Comparison of ENCODE assay signal across 24 cellular contexts in genomic region chr5:1544294-1545010, GRCh38. TPM values are rescaled to one million over a fixed set of nuclear protein-coding genes. Genes with fewer than 3 reads are reported as not detected.
DNase-seq lines count a peak whose midpoint lies in the region; ATAC-seq and TF ChIP-seq lines count a peak whose summit lies in the region.
"Had no signal": no experiment of that assay in that cellular context is flagged by ENCODE, and none has a peak within 500 bp of the region (broad histone marks: within the 10 kb centered on the region; RNA-seq: fewer than 3 reads in every experiment).

No MANE protein-coding gene starts in this region.

- TF ChIP-seq CTCF in WERI-Rb-1 (IDR thresholded peaks at IDR 0.05; ENCODE audit: low read depth, low read length) (no peak), lower lobe of right lung (IDR thresholded peaks at IDR 0.05) (no peak), upper lobe of right lung (IDR thresholded peaks at IDR 0.05) (no peak), natural killer cell (IDR thresholded peaks at IDR 0.05) (no peak)

- no peaks in the 10 kb centered on the region for H3K36me3 Mint-ChIP-seq in activated CD4-positive, alpha-beta memory T cell treated with anti-CD3 and anti-CD28 coated beads, Interleukin-2, amount 10 ng/mL, durations not matched to agents 7 days and 5 days (ENCODE audit: low read depth)
- H3K36me3 Mint-ChIP-seq in activated CD4-positive, alpha-beta memory T cell treated with anti-CD3 and anti-CD28 coated beads for 36 hours = no peaks in the 10 kb centered on the region
- H3K36me3 Mint-ChIP-seq in natural killer cell = no peaks in the 10 kb centered on the region

- POLR2A ChIA-PET in activated CD4-positive, alpha-beta memory T cell treated with anti-CD3 and anti-CD28 coated beads, Interleukin-2, amount 10 ng/mL, durations not matched to agents 7 days and 5 days (lab: Charles Lee) = no interaction called here
- POLR2A ChIA-PET in activated CD4-positive, alpha-beta memory T cell treated with anti-CD3 and anti-CD28 coated beads for 36 hours (lab: Charles Lee) = no interaction called here

- ATAC-seq in lower lobe of right lung = no peak
- ATAC-seq in upper lobe of right lung = peak; percentile 1
- no peak for ATAC-seq in natural killer cell
- ATAC-seq: heart left ventricle, left ventricle myocardium superior had no signal

- H3K36me3 ChIP-seq in WERI-Rb-1 = no peaks in the 10 kb centered on the region
- H3K36me3 ChIP-seq in lower lobe of right lung = no peaks in the 10 kb centered on the region
- H3K36me3 ChIP-seq in upper lobe of right lung = no peaks in the 10 kb centered on the region
- H3K36me3 ChIP-seq: BLaER1, cardiac muscle cell, heart left ventricle had no signal

- peak; percentile 4 for DNase-seq in activated CD4-positive, alpha-beta memory T cell treated with anti-CD3 and anti-CD28 coated beads, Interleukin-2, amount 10 ng/mL, durations not matched to agents 7 days and 5 days
- no peak for DNase-seq in activated CD4-positive, alpha-beta memory T cell treated with anti-CD3 and anti-CD28 coated beads for 36 hours
- DNase-seq in WERI-Rb-1 (peak; percentile 4), lower lobe of right lung (peak; percentile 51), upper lobe of right lung (peak; percentile 58), natural killer cell (no peak), Kasumi-1 (lab: John Stamatoyannopoulos, UW) (no peak), NCI-H524 treated with DMSO at 0.1 percent for 48 hours (lab: John Stamatoyannopoulos, UW) (no peak)
- DNase-seq: activated CD4-positive, alpha-beta T cell treated with anti-CD3 and anti-CD28 coated beads, Interleukin-2, amount 50 U/mL, for 1 hour; activated T-cell treated with anti-CD3 and anti-CD28 coated beads for 4 hours; amniotic stem cell; Caco-2; left ventricle myocardium superior; NCI-H1105 treated with DMSO at 0.1 percent for 48 hours; NCI-H2081 treated with DMSO at 0.1 percent for 48 hours; stimulated activated CD4-positive, alpha-beta T cell treated with anti-CD3 and anti-CD28 coated beads, Interleukin-2, amount 100 ng/mL, for 48 hours; stimulated activated naive CD4-positive, alpha-beta T cell treated with Interleukin-2 at 50 U/mL for 16 hours had no signal

- H3K4me3 ChIP-seq in WERI-Rb-1 (ENCODE audit: low read depth, low read length) (no peak overlapping the region), lower lobe of right lung (no peak overlapping the region), upper lobe of right lung (no peak overlapping the region)
- H3K4me3 ChIP-seq: BLaER1, cardiac muscle cell, dorsolateral prefrontal cortex, heart left ventricle, smooth muscle cell had no signal

- no peak overlapping the region for H3K4me3 Mint-ChIP-seq in activated CD4-positive, alpha-beta memory T cell treated with anti-CD3 and anti-CD28 coated beads, Interleukin-2, amount 10 ng/mL, durations not matched to agents 7 days and 5 days
- no peak overlapping the region for H3K4me3 Mint-ChIP-seq in activated CD4-positive, alpha-beta memory T cell treated with anti-CD3 and anti-CD28 coated beads for 36 hours
- no peak overlapping the region for H3K4me3 Mint-ChIP-seq in natural killer cell
- H3K4me3 Mint-ChIP-seq: T-helper 1 cell treated with Interleukin-12 subunit alpha and Interleukin-12 subunit beta and Interleukin-4 antibody, amounts not matched to agents 30 μg/mL and 1 μg/mL, for 36 hours had no signal

- intact Hi-C loops in activated CD4-positive, alpha-beta memory T cell treated with anti-CD3 and anti-CD28 coated beads for 36 hours (cut with micrococcal nuclease) = no loop called here
- intact Hi-C loops in lower lobe of right lung (cut with DNase I) = no loop called here
- intact Hi-C loops in upper lobe of right lung (cut with DNase I) = no loop called here
- intact Hi-C loops in natural killer cell (cut with micrococcal nuclease) = no loop called here

- no peaks in the 10 kb centered on the region for H3K9me3 Mint-ChIP-seq in activated CD4-positive, alpha-beta memory T cell treated with anti-CD3 and anti-CD28 coated beads, Interleukin-2, amount 10 ng/mL, durations not matched to agents 7 days and 5 days
- no peaks in the 10 kb centered on the region for H3K9me3 Mint-ChIP-seq in activated CD4-positive, alpha-beta memory T cell treated with anti-CD3 and anti-CD28 coated beads for 36 hours
- H3K9me3 Mint-ChIP-seq in natural killer cell = no peaks in the 10 kb centered on the region
- H3K9me3 Mint-ChIP-seq: T-helper 1 cell treated with Interleukin-12 subunit alpha and Interleukin-12 subunit beta and Interleukin-4 antibody, amounts not matched to agents 30 μg/mL and 1 μg/mL, for 36 hours had no signal

- H3K27ac ChIP-seq in WERI-Rb-1 (no peak overlapping the region), lower lobe of right lung (peak overlapping the region; percentile 72), upper lobe of right lung (peak overlapping the region; percentile 65)
- H3K27ac ChIP-seq: BLaER1, cardiac muscle cell, dorsolateral prefrontal cortex, HL-60 had no signal

- no peaks in the 10 kb centered on the region for H3K27me3 Mint-ChIP-seq in activated CD4-positive, alpha-beta memory T cell treated with anti-CD3 and anti-CD28 coated beads, Interleukin-2, amount 10 ng/mL, durations not matched to agents 7 days and 5 days
- no peaks in the 10 kb centered on the region for H3K27me3 Mint-ChIP-seq in activated CD4-positive, alpha-beta memory T cell treated with anti-CD3 and anti-CD28 coated beads for 36 hours
- peaks cover 3 to 6% of the 10 kb centered on the region in 2 donors for H3K27me3 Mint-ChIP-seq in natural killer cell (ENCODE audit: low read depth in 2 of 2)

- no peak overlapping the region for H3K27ac Mint-ChIP-seq in activated CD4-positive, alpha-beta memory T cell treated with anti-CD3 and anti-CD28 coated beads, Interleukin-2, amount 10 ng/mL, durations not matched to agents 7 days and 5 days
- no peak overlapping the region for H3K27ac Mint-ChIP-seq in activated CD4-positive, alpha-beta memory T cell treated with anti-CD3 and anti-CD28 coated beads for 36 hours
- H3K27ac Mint-ChIP-seq in natural killer cell = no peak overlapping the region
- H3K27ac Mint-ChIP-seq: T-helper 1 cell treated with Interleukin-12 subunit alpha and Interleukin-12 subunit beta and Interleukin-4 antibody, amounts not matched to agents 30 μg/mL and 1 μg/mL, for 36 hours had no signal

- H3K4me1 Mint-ChIP-seq in activated CD4-positive, alpha-beta memory T cell treated with anti-CD3 and anti-CD28 coated beads, Interleukin-2, amount 10 ng/mL, durations not matched to agents 7 days and 5 days = no peaks in the 10 kb centered on the region
- H3K4me1 Mint-ChIP-seq in activated CD4-positive, alpha-beta memory T cell treated with anti-CD3 and anti-CD28 coated beads for 36 hours (ENCODE audit: low read depth) = no peaks in the 10 kb centered on the region
- H3K4me1 Mint-ChIP-seq in natural killer cell = peaks cover 10% of the 10 kb centered on the region in 2 donors

- H3K4me1 ChIP-seq in lower lobe of right lung (peaks cover 38% of the 10 kb centered on the region), upper lobe of right lung (peaks cover 17% of the 10 kb centered on the region)
- H3K4me1 ChIP-seq: Caco-2 had no signal

- H3K27me3 ChIP-seq in WERI-Rb-1 (ENCODE audit: insufficient read depth, low read depth, severe bottlenecking) = no peaks in the 10 kb centered on the region
- H3K27me3 ChIP-seq in lower lobe of right lung (ENCODE audit: low read depth) = no peaks in the 10 kb centered on the region
- H3K27me3 ChIP-seq in upper lobe of right lung = no peaks in the 10 kb centered on the region
- H3K27me3 ChIP-seq: BLaER1, cardiac muscle cell, heart left ventricle had no signal

- H3K9me3 ChIP-seq in WERI-Rb-1 (ENCODE audit: severe bottlenecking) = no peaks in the 10 kb centered on the region
- H3K9me3 ChIP-seq in lower lobe of right lung = no peaks in the 10 kb centered on the region
- no peaks in the 10 kb centered on the region for H3K9me3 ChIP-seq in upper lobe of right lung
- H3K9me3 ChIP-seq: Caco-2, heart left ventricle had no signal

- CTCF ChIA-PET in activated CD4-positive, alpha-beta memory T cell treated with anti-CD3 and anti-CD28 coated beads, Interleukin-2, amount 10 ng/mL, durations not matched to agents 7 days and 5 days (lab: Charles Lee) = no interaction called here
- CTCF ChIA-PET in activated CD4-positive, alpha-beta memory T cell treated with anti-CD3 and anti-CD28 coated beads for 36 hours (lab: Charles Lee) = no interaction called here

RNA-seq across cellular contexts. Expression of gene LPCAT1, which starts 20.7 kb away (rescaled TPM):
- 10 to 100 TPM; 68.7 to 71.4 TPM for total RNA-seq in activated CD4-positive, alpha-beta memory T cell treated with anti-CD3 and anti-CD28 coated beads, Interleukin-2, amount 10 ng/mL, durations not matched to agents 7 days and 5 days
- total RNA-seq in activated CD4-positive, alpha-beta memory T cell treated with anti-CD3 and anti-CD28 coated beads for 36 hours = 10 to 100 TPM; 48.4 to 51.4 TPM
- 475 TPM for total RNA-seq in lower lobe of right lung
- total RNA-seq in upper lobe of right lung = 690 TPM
- total RNA-seq in natural killer cell = 100 to 1,000 TPM; 196 to 302 (median 252) TPM

Comparison
In these comparisons a context has a peak if more than half of its experiments do, and no peak if none do; other contexts are left out.
1. DNase-seq: peak in activated CD4-positive, alpha-beta memory T cell treated with anti-CD3 and anti-CD28 coated beads, Interleukin-2, amount 10 ng/mL, durations not matched to agents 7 days and 5 days (single experiment), WERI-Rb-1 (single experiment), lower lobe of right lung (single experiment) and upper lobe of right lung (single experiment); none in activated CD4-positive, alpha-beta memory T cell treated with anti-CD3 and anti-CD28 coated beads for 36 hours (single experiment), natural killer cell (single experiment), Kasumi-1 (0 of 2) and NCI-H524 treated with DMSO at 0.1 percent for 48 hours (single experiment).